ENCODE assay signal across 17 cellular contexts in the genomic region with DNA sequence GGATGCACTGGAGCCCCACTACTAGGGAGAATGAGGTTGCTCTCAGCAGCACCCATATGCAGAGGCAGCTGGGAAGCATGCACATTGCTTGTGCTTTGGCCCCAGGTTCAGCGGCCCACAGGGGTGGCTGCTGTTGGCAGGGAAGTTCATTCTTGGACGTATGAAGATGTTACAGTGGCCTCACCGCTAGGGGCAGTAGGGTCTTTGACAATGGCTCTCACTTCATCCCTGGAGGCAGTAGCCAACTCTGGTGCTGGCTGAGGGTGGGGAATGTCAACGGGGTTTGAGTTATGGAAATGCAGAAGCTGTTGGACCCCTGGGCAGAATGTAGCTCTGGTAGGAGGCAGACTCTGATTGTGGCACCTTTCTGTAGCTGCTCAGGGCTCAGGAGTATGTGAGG.
"Had no signal": no experiment of that assay in that cellular context is flagged by ENCODE, and none has a peak within 500 bp of the region (broad histone marks: within the 10 kb centered on the region; RNA-seq: fewer than 3 reads in every experiment).

No MANE protein-coding gene starts in this region.

- H3K27ac ChIP-seq: gastrocnemius medialis, heart right ventricle, transverse colon had no signal

- H3K36me3 ChIP-seq: gastrocnemius medialis, transverse colon had no signal

- H3K4me3 ChIP-seq: gastrocnemius medialis, heart right ventricle, transverse colon had no signal

- H3K27me3 ChIP-seq: gastrocnemius medialis, heart right ventricle, transverse colon had no signal

- H3K9me3 ChIP-seq: gastrocnemius medialis had no signal

- DNase-seq: activated B cell treated with CpG ODN at 0.5 μM for 24 hours; activated CD4-positive, alpha-beta T cell treated with anti-CD3 and anti-CD28 coated beads for 48 hours; activated CD8-positive, alpha-beta memory T cell treated with anti-CD3 and anti-CD28 coated beads, Interleukin-2, amount 50 U/mL, for 48 hours; activated CD8-positive, alpha-beta T cell treated with anti-CD3 and anti-CD28 coated beads, Interleukin-2, amount 10 ng/mL, durations not matched to agents 7 days and 5 days; activated gamma-delta T cell treated with Interleukin-2 at 50 U/mL for 16 hours; amygdala; cerebellar nuclear complex; gastrocnemius medialis; heart right ventricle; mesenchymal stem cell; natural killer cell; posterior cingulate gyrus; stimulated activated CD4-positive, alpha-beta T cell treated with anti-CD3 and anti-CD28 coated beads, Interleukin-4, amount 100 ng/mL, for 1 hour; stimulated activated naive CD4-positive, alpha-beta T cell; substantia nigra; T-helper 2 cell; transverse colon had no signal

- ATAC-seq: activated CD8-positive, alpha-beta T cell treated with anti-CD3 and anti-CD28 coated beads, Interleukin-2, amount 10 ng/mL, durations not matched to agents 7 days and 5 days; gastrocnemius medialis; natural killer cell had no signal

- H3K4me1 ChIP-seq: gastrocnemius medialis, heart right ventricle, transverse colon had no signal
